In genomic region chr6:40933864-40934263, GRCh38 we compare ENCODE assay signal across 32 cellular contexts.
"Had no signal": no experiment of that assay in that cellular context is flagged by ENCODE, and none has a peak within 500 bp of the region (broad histone marks: within the 10 kb centered on the region; RNA-seq: fewer than 3 reads in every experiment).

No MANE protein-coding gene starts in this region.

- H3K9me3 ChIP-seq: MG63 had no signal

- H3K27ac ChIP-seq: brain microvascular endothelial cell, SK-N-MC, VCaP had no signal

- ATAC-seq: activated CD8-positive, alpha-beta memory T cell treated with anti-CD3 and anti-CD28 coated beads, Interleukin-2, amount 10 ng/mL, durations not matched to agents 7 days and 5 days; activated naive CD8-positive, alpha-beta T cell treated with anti-CD3 and anti-CD28 coated beads, Interleukin-2, amount 50 U/mL, for 24 hours; K562; PC-3 had no signal

- H3K27me3 ChIP-seq: brain microvascular endothelial cell, MG63 had no signal

- H3K36me3 ChIP-seq: brain microvascular endothelial cell, MG63 had no signal

- DNase-seq: activated B cell treated with CpG ODN at 0.5 μM for 24 hours; activated CD4-positive, alpha-beta memory T cell treated with anti-CD3 and anti-CD28 coated beads, Interleukin-2, amount 10 ng/mL, durations not matched to agents 7 days and 5 days; activated CD4-positive, alpha-beta T cell treated with anti-CD3 and anti-CD28 coated beads for 48 hours; activated CD4-positive, CD25-positive, alpha-beta regulatory T cell treated with anti-CD3 and anti-CD28 coated beads, Interleukin-2, amount 50 U/mL, for 72 hours; activated CD8-positive, alpha-beta memory T cell treated with anti-CD3 and anti-CD28 coated beads for 24 hours; activated CD8-positive, alpha-beta memory T cell treated with anti-CD3 and anti-CD28 coated beads, Interleukin-2, amount 10 ng/mL, durations not matched to agents 7 days and 5 days; activated CD8-positive, alpha-beta memory T cell treated with anti-CD3 and anti-CD28 coated beads, Interleukin-2, amount 50 U/mL, for 48 hours; activated effector memory CD4-positive, alpha-beta T cell treated with Interleukin-2 at 50 U/mL for 16 hours; activated naive CD4-positive, alpha-beta T cell treated with anti-CD3 and anti-CD28 coated beads, Interleukin-2, amount 10 ng/mL, durations not matched to agents 7 days and 5 days; activated naive CD8-positive, alpha-beta T cell treated with anti-CD3 and anti-CD28 coated beads, Interleukin-2, amount 50 U/mL, for 24 hours; activated T-cell treated with anti-CD3 and anti-CD28 coated beads, Interleukin-2, amount 50 U/mL, for 48 hours; amniotic stem cell; aorta; brain microvascular endothelial cell; central memory CD4-positive, alpha-beta T cell; MG63; NCI-H1048; NCI-H1105 treated with DMSO at 0.1 percent for 48 hours; NCI-H1436; NCI-H1694; NCI-H1930; NCI-H2081 treated with DMSO at 0.1 percent for 48 hours; NCI-H345; NCI-H510A; NCI-H526; NCI-H748 treated with DMSO at 0.1 percent for 48 hours; NK-92 treated with Interleukin-12 subunit alpha and Interleukin-12 subunit beta, amount 100 ng/mL, for 24 hours; PC-3; Right ventricle myocardium superior had no signal

- H3K4me3 ChIP-seq: K562, MG63, SK-N-MC had no signal
